ENCODE assay signal across 10 cellular contexts in genomic region chr17:8359769-8360168, GRCh38. TPM values are rescaled to one million over a fixed set of nuclear protein-coding genes. Genes with fewer than 3 reads are reported as not detected.
DNase-seq lines count a peak whose midpoint lies in the region; ATAC-seq lines count a peak whose summit lies in the region.
"Had no signal": no experiment of that assay in that cellular context is flagged by ENCODE, and none has a peak within 500 bp of the region (broad histone marks: within the 10 kb centered on the region; RNA-seq: fewer than 3 reads in every experiment).

No MANE protein-coding gene starts in this region.

- peak; percentile 93 for ATAC-seq in left ventricle myocardium superior
- no peak for ATAC-seq in GM19328 (IDR thresholded peaks at IDR 0.05; ENCODE audit: unreplicated experiment)
- ATAC-seq in GM21526 (IDR thresholded peaks at IDR 0.05; ENCODE audit: low FRiP score, unreplicated experiment): no peak
- ATAC-seq: GM12878 had no signal

- H3K9me3 ChIP-seq in skeletal muscle tissue (ENCODE audit: control insufficient read depth in 3 of 3, low read length in 3 of 3): no peaks in the 10 kb centered on the region

- peak overlapping the region in 1 of 3 donors; percentile 23 for H3K9ac ChIP-seq in skeletal muscle tissue (ENCODE audit: low read depth in 1 of 3, low read length in 3 of 3)
- H3K9ac ChIP-seq: parathyroid adenoma had no signal

- H3K4me3 ChIP-seq in skeletal muscle tissue (ENCODE audit: low read length in 3 of 3): no peak overlapping the region
- H3K4me3 ChIP-seq: GM12878 had no signal

- intact Hi-C loops in left ventricle myocardium superior (cut with micrococcal nuclease): no loop called here

- peak overlapping the region; percentile 67 for H3K27ac ChIP-seq in angular gyrus (ENCODE audit: low read depth, low read length)
- H3K27ac ChIP-seq in skeletal muscle tissue (ENCODE audit: low read depth, low read length): peak overlapping the region; percentile 77
- H3K27ac ChIP-seq: parathyroid adenoma had no signal

- H3K27me3 ChIP-seq in skeletal muscle tissue (ENCODE audit: control insufficient read depth in 3 of 3, insufficient read depth in 3 of 3, low read length in 3 of 3): no peaks in the 10 kb centered on the region

- peaks cover 15 to 24% (median 17%) of the 10 kb centered on the region in 3 donors for H3K4me1 ChIP-seq in skeletal muscle tissue (ENCODE audit: control insufficient read depth in 3 of 3, insufficient read depth in 3 of 3, low read length in 3 of 3)
- H3K4me1 ChIP-seq: parathyroid adenoma had no signal

- DNase-seq in HT1080 (ENCODE audit: low read depth): peak; percentile 83
- no peak for DNase-seq in left ventricle myocardium superior
- DNase-seq in activated gamma-delta T cell (lab: John Stamatoyannopoulos, UW): no peak
- no peak for DNase-seq in NCI-H2196 treated with DMSO at 0.1 percent for 48 hours (lab: John Stamatoyannopoulos, UW; ENCODE audit: unreplicated experiment)

- peaks cover 0 to 4% (median 3%) of the 10 kb centered on the region in 3 donors for H3K36me3 ChIP-seq in skeletal muscle tissue (ENCODE audit: control insufficient read depth in 3 of 3, insufficient read depth in 3 of 3, low read length in 3 of 3)

RNA-seq across cellular contexts. Expression of gene ODF4, which starts 20.1 kb away (rescaled TPM):
- total RNA-seq in HT1080 (2014; rRNA removed; shearing (Covaris generic)): not detected in 2 replicates
- polyA plus RNA-seq in HT1080 (2015; cell fraction: cytosol; rRNA removed): not detected in 2 replicates
- not detected in 2 replicates for polyA plus RNA-seq in HT1080 (2015; cell fraction: nucleus; rRNA removed)
- not detected for total RNA-seq in left ventricle myocardium superior
- total RNA-seq in skeletal muscle tissue: not detected
- total RNA-seq: GM12878 had no signal
- polyA plus RNA-seq: GM12878 had no signal

RNA-seq across cellular contexts. Expression of gene RPL26, which starts 23.2 kb away (rescaled TPM):
- total RNA-seq in HT1080 (2014; rRNA removed; shearing (Covaris generic)): 2,438 and 3,072 TPM in 2 replicates
- polyA plus RNA-seq in HT1080 (2015; cell fraction: cytosol; rRNA removed): 5,498 and 5,511 TPM in 2 replicates
- polyA plus RNA-seq in HT1080 (2015; cell fraction: nucleus; rRNA removed): 1,699 and 1,898 TPM in 2 replicates
- 1,047 TPM for total RNA-seq in left ventricle myocardium superior
- total RNA-seq in skeletal muscle tissue: 4,040 TPM

RNA-seq across cellular contexts. Expression of gene RNF222, which starts 37.9 kb away (rescaled TPM):
- not detected in 2 replicates for total RNA-seq in HT1080 (2014; rRNA removed; shearing (Covaris generic))
- not detected in 2 replicates for polyA plus RNA-seq in HT1080 (2015; cell fraction: cytosol; rRNA removed)
- polyA plus RNA-seq in HT1080 (2015; cell fraction: nucleus; rRNA removed): not detected in 2 replicates
- not detected for total RNA-seq in left ventricle myocardium superior
- total RNA-seq in skeletal muscle tissue: not detected
- total RNA-seq: GM12878 had no signal
- polyA plus RNA-seq: GM12878 had no signal

RNA-seq across cellular contexts. Expression of gene ARHGEF15, which starts 49.7 kb away (rescaled TPM):
- total RNA-seq in HT1080 (2014; rRNA removed; shearing (Covaris generic)): 0.10 and 0.27 TPM in 2 replicates
- polyA plus RNA-seq in HT1080 (2015; cell fraction: cytosol; rRNA removed): 0.14 and 0.69 TPM in 2 replicates
- not detected in 2 replicates for polyA plus RNA-seq in HT1080 (2015; cell fraction: nucleus; rRNA removed)
- total RNA-seq in left ventricle myocardium superior (17.8 TPM), skeletal muscle tissue (2.6 TPM)
- total RNA-seq: GM12878 had no signal
- polyA plus RNA-seq: GM12878 had no signal
